In the genomic region with DNA sequence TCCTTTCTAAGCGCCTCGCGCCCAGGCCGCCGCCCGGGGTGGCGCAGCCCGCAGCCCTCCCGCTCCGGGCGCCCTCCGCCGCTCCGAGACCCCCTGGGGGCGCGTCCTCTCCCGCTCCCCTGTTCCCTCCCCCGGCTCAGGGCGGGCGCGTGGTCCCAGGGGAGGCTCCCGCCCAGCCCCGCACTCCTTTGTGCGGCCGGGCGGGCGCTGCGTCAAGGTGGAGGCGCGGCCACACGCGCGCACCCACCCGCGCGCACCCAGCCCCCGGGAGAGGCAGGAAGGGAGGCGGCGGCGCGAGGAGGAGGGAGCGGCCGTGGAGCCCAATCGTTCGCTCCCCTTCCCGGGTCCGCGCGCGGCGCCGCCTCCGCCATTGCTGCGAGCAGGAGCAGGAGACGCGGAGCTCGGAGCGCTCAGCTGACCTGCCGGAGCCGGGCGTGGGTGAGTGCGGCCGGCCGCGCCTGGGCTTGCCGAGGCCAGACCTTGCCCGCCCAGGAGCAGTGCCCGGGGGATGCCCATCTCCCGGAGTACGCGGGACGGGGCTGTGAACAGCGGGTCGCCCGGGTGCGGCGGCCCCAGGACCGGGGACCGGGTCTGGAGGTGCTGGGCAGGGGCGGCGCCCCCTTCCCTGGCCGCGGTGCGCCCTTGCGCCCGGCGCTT, we compare ENCODE assay signal across 8 cellular contexts. TPM values are rescaled to one million over a fixed set of nuclear protein-coding genes. Genes with fewer than 3 reads are reported as not detected.
DNase-seq lines count a peak whose midpoint lies in the region; ATAC-seq and TF ChIP-seq lines count a peak whose summit lies in the region.

NSG1 (plus strand) TSS at position 367 of the 657 bp plus-strand sequence. CDS start 528 bp downstream, outside the sequence.

- no peaks in the 10 kb centered on the region for H4K20me1 ChIP-seq in fibroblast of lung (ENCODE audit: control insufficient read depth, extremely low read depth, insufficient read depth, low read length)
- H4K20me1 ChIP-seq in osteoblast (ENCODE audit: insufficient read depth, low read length) = no peaks in the 10 kb centered on the region

- no peak for TF ChIP-seq RAD21 in Ishikawa (IDR thresholded peaks at IDR 0.05; ENCODE audit: low read depth)

- H3K36me3 ChIP-seq in fibroblast of lung (ENCODE audit: control insufficient read depth, insufficient read depth, low read length) (no peaks in the 10 kb centered on the region), osteoblast (ENCODE audit: insufficient read depth, low read length) (no peaks in the 10 kb centered on the region)

- H3K79me2 ChIP-seq in fibroblast of lung (ENCODE audit: control insufficient read depth, insufficient read depth, low read length) (no peaks in the 10 kb centered on the region), osteoblast (ENCODE audit: insufficient read depth, low read length) (no peaks in the 10 kb centered on the region)

- H3K27me3 ChIP-seq in fibroblast of lung (ENCODE audit: control insufficient read depth, insufficient read depth, low read length) (peaks cover 50% of the 10 kb centered on the region), osteoblast (ENCODE audit: insufficient read depth, low read length) (peaks cover 63% of the 10 kb centered on the region)

- ATAC-seq in GM18517 (IDR thresholded peaks at IDR 0.05; ENCODE audit: unreplicated experiment) (no peak), GM21367 (IDR thresholded peaks at IDR 0.05; ENCODE audit: unreplicated experiment) (no peak), HG02852 (IDR thresholded peaks at IDR 0.05; ENCODE audit: unreplicated experiment) (no peak)

- H3K9me3 ChIP-seq in fibroblast of lung (ENCODE audit: control insufficient read depth, insufficient read depth, low read depth, low read length) (no peaks in the 10 kb centered on the region), osteoblast (ENCODE audit: low read depth, low read length) (no peaks in the 10 kb centered on the region)

- H3K4me3 ChIP-seq in fibroblast of lung (replicated peaks in 1 of 4; ENCODE audit: control extremely low read depth in 1 of 4, insufficient read depth in 1 of 4, low read depth in 3 of 4, low read length in 4 of 4) (peak within 1 kb of the TSS in 3 of 4 experiments; percentile 10 to 41 (median 17)), osteoblast (ENCODE audit: insufficient read depth, low read length) (no peak within 1 kb of the TSS)

- H3K4me2 ChIP-seq in fibroblast of lung (ENCODE audit: extremely low read depth, insufficient read depth, low read length) (peak within 1 kb of the TSS; percentile 75), osteoblast (ENCODE audit: insufficient read depth, low read length) (no peak within 1 kb of the TSS)

- H2AFZ ChIP-seq in fibroblast of lung (ENCODE audit: low read length) = no peak within 1 kb of the TSS
- H2AFZ ChIP-seq in osteoblast (ENCODE audit: low read length) = no peak within 1 kb of the TSS

- H3K27ac ChIP-seq in fibroblast of lung (ENCODE audit: insufficient read depth, low read length) (no peak within 1 kb of the TSS), osteoblast (ENCODE audit: low read depth, low read length) (no peak within 1 kb of the TSS)

- H3K9ac ChIP-seq in fibroblast of lung (ENCODE audit: insufficient read depth, low read length) = no peak within 1 kb of the TSS

- no peak for TF ChIP-seq EP300 in Ishikawa (IDR thresholded peaks at IDR 0.05; ENCODE audit: borderline replicate concordance)

- H3K4me1 ChIP-seq in fibroblast of lung (ENCODE audit: control insufficient read depth, extremely low read depth, insufficient read depth, low read length) (no peaks in the 10 kb centered on the region), osteoblast (ENCODE audit: insufficient read depth, low read length) (no peaks in the 10 kb centered on the region)

- DNase-seq in AG20443 (ENCODE audit: low spot score) (peak; percentile 61), fibroblast of lung (ENCODE audit: low read depth in 2 of 2) (peak in 1 of 2 donors; percentile 50), osteoblast (ENCODE audit: insufficient read length, low spot score, missing footprints) (peak; percentile 72)
- DNase-seq in activated T-cell treated with anti-CD3 and anti-CD28 coated beads, Interleukin-2, amount 50 U/mL, for 1 hour = peak; percentile 36

- no peak for TF ChIP-seq CTCF in fibroblast of lung (conservative IDR thresholded peaks at IDR 0.05 in 1 of 2, IDR thresholded peaks at IDR 0.05 in 1 of 2; ENCODE audit: low read depth in 1 of 2, low read length in 2 of 2)
- TF ChIP-seq CTCF in osteoblast (IDR thresholded peaks at IDR 0.05; ENCODE audit: extremely low read depth, low read depth, low read length) = no peak

TF ChIP-seq in Ishikawa, 13 proteins besides CTCF, POLR2A, EP300 and RAD21:
- TF ChIP-seq CREB1 (IDR thresholded peaks at IDR 0.05; ENCODE audit: low read depth) = no peak
- TF ChIP-seq CEBPB (IDR thresholded peaks at IDR 0.05) = no peak
- no peak for TF ChIP-seq EGR1 (IDR thresholded peaks at IDR 0.05)
- no peak for TF ChIP-seq TAF1 (IDR thresholded peaks at IDR 0.05; ENCODE audit: low read depth)
- TF ChIP-seq, protein P1, sequence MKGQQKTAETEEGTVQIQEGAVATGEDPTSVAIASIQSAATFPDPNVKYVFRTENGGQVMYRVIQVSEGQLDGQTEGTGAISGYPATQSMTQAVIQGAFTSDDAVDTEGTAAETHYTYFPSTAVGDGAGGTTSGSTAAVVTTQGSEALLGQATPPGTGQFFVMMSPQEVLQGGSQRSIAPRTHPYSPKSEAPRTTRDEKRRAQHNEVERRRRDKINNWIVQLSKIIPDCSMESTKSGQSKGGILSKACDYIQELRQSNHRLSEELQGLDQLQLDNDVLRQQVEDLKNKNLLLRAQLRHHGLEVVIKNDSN (IDR thresholded peaks at IDR 0.05) = no peak
- no peak for TF ChIP-seq FOXM1 (IDR thresholded peaks at IDR 0.05; ENCODE audit: borderline replicate concordance, low read depth)
- no peak for TF ChIP-seq REST (IDR thresholded peaks at IDR 0.05; ENCODE audit: low read depth)
- TF ChIP-seq, protein P2, sequence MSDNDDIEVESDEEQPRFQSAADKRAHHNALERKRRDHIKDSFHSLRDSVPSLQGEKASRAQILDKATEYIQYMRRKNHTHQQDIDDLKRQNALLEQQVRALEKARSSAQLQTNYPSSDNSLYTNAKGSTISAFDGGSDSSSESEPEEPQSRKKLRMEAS (IDR thresholded peaks at IDR 0.05) = peak; percentile 48; the same call in 1 of the 2 replicates
- TF ChIP-seq TEAD4 (IDR thresholded peaks at IDR 0.05) = no peak
- TF ChIP-seq ZBTB7A (IDR thresholded peaks at IDR 0.05; ENCODE audit: low read depth) = no peak; the same call in 1 of the 2 replicates
- no peak for TF ChIP-seq TCF12 (IDR thresholded peaks at IDR 0.05; ENCODE audit: low read depth)
- peak; percentile 86 for TF ChIP-seq YY1 (IDR thresholded peaks at IDR 0.05; ENCODE audit: low read depth)
- no peak for TF ChIP-seq NFIC (IDR thresholded peaks at IDR 0.05)

RNA-seq across cellular contexts. Expression of gene NSG1, which starts in this region (rescaled TPM):
- under 0.01 and 0.17 TPM in 2 replicates for total RNA-seq in fibroblast of lung
- 1.1 TPM in 2 replicates for polyA plus RNA-seq in fibroblast of lung
- polyA plus RNA-seq in fibroblast of lung (2012) = 1.2 and 1.4 TPM in 2 replicates
- polyA minus RNA-seq in fibroblast of lung (ENCODE audit: low replicate concordance) = 0.70 and 1.2 TPM in 2 replicates
- total RNA-seq in osteoblast = not detected in 2 replicates

Comparison
In these comparisons a context has a peak if more than half of its experiments do, and no peak if none do; other contexts are left out.
1. Peak in DNase-seq in osteoblast; RNA of the gene not detected or under 1 TPM.